1 cellular context compared by ENCODE assay signal in genomic region chr16:57814896-57815295, GRCh38.
TF ChIP-seq lines count a peak whose summit lies in the region.

No MANE protein-coding gene starts in this region.

TF ChIP-seq in IMR-90, 13 proteins besides CTCF, POLR2A, EP300 and RAD21:
- TF ChIP-seq SMC3 (IDR thresholded peaks at IDR 0.05; ENCODE audit: low read depth, low read length), result no peak
- no peak for TF ChIP-seq RCOR1 (IDR thresholded peaks at IDR 0.05; ENCODE audit: insufficient replicate concordance, low read length)
- TF ChIP-seq NFE2L2 (IDR thresholded peaks at IDR 0.05; ENCODE audit: low read depth, low read length), result no peak
- no peak for TF ChIP-seq CHD1 (IDR thresholded peaks at IDR 0.05; ENCODE audit: low read depth, low read length)
- no peak for TF ChIP-seq MAFK (IDR thresholded peaks at IDR 0.05; ENCODE audit: low read depth, low read length)
- no peak for TF ChIP-seq BHLHE40 (IDR thresholded peaks at IDR 0.05; ENCODE audit: low read depth, low read length)
- TF ChIP-seq CEBPB (IDR thresholded peaks at IDR 0.05; ENCODE audit: low read depth, low read length), result no peak
- no peak for TF ChIP-seq MAZ (IDR thresholded peaks at IDR 0.05; ENCODE audit: borderline replicate concordance, low read depth, low read length)
- TF ChIP-seq RFX5 (IDR thresholded peaks at IDR 0.05; ENCODE audit: low read depth, low read length), result no peak
- TF ChIP-seq FOS (IDR thresholded peaks at IDR 0.05; ENCODE audit: low read depth, low read length), result no peak
- TF ChIP-seq ELK1 (IDR thresholded peaks at IDR 0.05; ENCODE audit: borderline replicate concordance, low read depth, low read length), result no peak
- TF ChIP-seq USF2 (IDR thresholded peaks at IDR 0.05; ENCODE audit: low read depth, low read length), result no peak
- no peak for TF ChIP-seq MXI1 (IDR thresholded peaks at IDR 0.05; ENCODE audit: borderline replicate concordance, low read depth, low read length)
TF ChIP-seq in IMR-90: peak in this region for 0.
